26 cellular contexts compared by ENCODE assay signal in the genomic region with DNA sequence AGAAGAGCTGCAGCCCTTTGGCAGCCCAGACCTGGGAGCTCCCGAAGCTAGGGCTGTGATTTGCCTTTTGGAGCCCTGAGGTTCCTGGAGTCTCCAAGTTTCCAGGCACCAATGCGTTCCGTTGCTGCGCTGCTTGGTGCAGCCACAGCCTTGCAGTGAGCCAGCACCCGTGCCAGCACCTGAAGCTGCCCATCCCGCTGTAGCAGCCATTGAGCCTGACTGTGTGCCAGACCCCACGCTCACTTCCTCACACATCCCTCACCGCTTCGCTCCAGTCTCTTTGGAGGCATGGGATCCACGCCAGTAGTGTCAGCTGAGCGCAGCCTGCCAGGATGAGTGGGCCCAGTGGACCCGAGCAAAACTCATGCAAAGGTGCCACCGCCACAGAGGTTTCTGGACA.
"Had no signal": no experiment of that assay in that cellular context is flagged by ENCODE, and none has a peak within 500 bp of the region (broad histone marks: within the 10 kb centered on the region; RNA-seq: fewer than 3 reads in every experiment).

No MANE protein-coding gene starts in this region.

- H3K4me1 ChIP-seq: colonic mucosa, esophagus muscularis mucosa, foreskin keratinocyte, gastroesophageal sphincter, prostate gland, right atrium auricular region, vagina had no signal

- DNase-seq: colonic mucosa; dermis blood vessel endothelial cell; effector memory CD4-positive, alpha-beta T cell; foreskin keratinocyte; glutamatergic neuron; heart right ventricle; hippocampal formation; left cardiac atrium; mammary epithelial cell; naive thymus-derived CD8-positive, alpha-beta T cell; nucleus accumbens; sigmoid colon; stimulated activated CD4-positive, alpha-beta T cell treated with anti-CD3 and anti-CD28 coated beads, Interleukin-2, amount 100 ng/mL, for 24 hours; stimulated activated CD4-positive, alpha-beta T cell treated with anti-CD3 and anti-CD28 coated beads, Interleukin-4, amount 100 ng/mL, for 24 hours; stimulated activated naive B cell treated with anti-CD40 and anti-IgM and Interleukin-4, amounts not matched to agents 10 μg/mL and 1 μg/mL and 100 μg/mL, for 72 hours; upper lobe of right lung had no signal

- H3K4me1 Mint-ChIP-seq: stimulated activated naive B cell treated with anti-CD40 and anti-IgM and Interleukin-4, amounts not matched to agents 10 μg/mL and 1 μg/mL and 100 μg/mL, for 72 hours had no signal

- H3K4me3 Mint-ChIP-seq: naive thymus-derived CD8-positive, alpha-beta T cell; neural crest cell; stimulated activated naive B cell treated with anti-CD40 and anti-IgM and Interleukin-4, amounts not matched to agents 10 μg/mL and 1 μg/mL and 100 μg/mL, for 72 hours; stimulated activated naive CD8-positive, alpha-beta T cell treated with anti-CD3 and anti-CD28 coated beads, Interleukin-15, Interleukin-2, amounts not matched to agents 100 ng/mL and 50 ng/mL, for 24 hours had no signal

- H3K36me3 ChIP-seq: colonic mucosa, esophagus muscularis mucosa, gastroesophageal sphincter, heart right ventricle, left lung, prostate gland, right atrium auricular region, sigmoid colon, thoracic aorta, tibial nerve, upper lobe of right lung, vagina had no signal

- H3K36me3 Mint-ChIP-seq: stimulated activated naive B cell treated with anti-CD40 and anti-IgM and Interleukin-4, amounts not matched to agents 10 μg/mL and 1 μg/mL and 100 μg/mL, for 72 hours had no signal

- H3K9me3 ChIP-seq: colonic mucosa, esophagus muscularis mucosa, gastroesophageal sphincter, heart right ventricle, left lung, prostate gland, right atrium auricular region, sigmoid colon, thoracic aorta, tibial nerve, upper lobe of right lung, vagina had no signal

- ATAC-seq: foreskin keratinocyte; gastroesophageal sphincter; heart right ventricle; left cardiac atrium; left lung; naive thymus-derived CD8-positive, alpha-beta T cell; stimulated activated naive B cell treated with anti-CD40 and anti-IgM and Interleukin-4, amounts not matched to agents 10 μg/mL and 1 μg/mL and 100 μg/mL, for 72 hours; upper lobe of right lung had no signal

- H3K27ac Mint-ChIP-seq: naive thymus-derived CD8-positive, alpha-beta T cell; stimulated activated naive B cell treated with anti-CD40 and anti-IgM and Interleukin-4, amounts not matched to agents 10 μg/mL and 1 μg/mL and 100 μg/mL, for 72 hours; stimulated activated naive CD8-positive, alpha-beta T cell treated with anti-CD3 and anti-CD28 coated beads, Interleukin-15, Interleukin-2, amounts not matched to agents 100 ng/mL and 50 ng/mL, for 24 hours had no signal

- H3K9me3 Mint-ChIP-seq: neural crest cell had no signal

- H3K27ac ChIP-seq: colonic mucosa, esophagus muscularis mucosa, foreskin keratinocyte, gastroesophageal sphincter, heart right ventricle, left lung, prostate gland, right atrium auricular region, sigmoid colon, thoracic aorta, tibial nerve, upper lobe of right lung, vagina had no signal

- H3K27me3 ChIP-seq: colonic mucosa, esophagus muscularis mucosa, gastroesophageal sphincter, heart right ventricle, left lung, right atrium auricular region, sigmoid colon, tibial nerve, upper lobe of right lung, vagina had no signal

- H3K4me3 ChIP-seq: colonic mucosa, esophagus muscularis mucosa, gastroesophageal sphincter, heart right ventricle, left lung, prostate gland, right atrium auricular region, sigmoid colon, thoracic aorta, tibial nerve, upper lobe of right lung, vagina had no signal
